In genomic region chr4:122786296-122786695, GRCh38 we compare ENCODE assay signal across 1 cellular context.
TF ChIP-seq lines count a peak whose summit lies in the region.
"Not testable (repeated sequence)": the region's sequence is repeated elsewhere in the genome, so short reads cannot be mapped to it uniquely, and the experiment has no call there.

No MANE protein-coding gene starts in this region.

TF ChIP-seq in K562, 482 proteins besides CTCF, POLR2A, EP300 and RAD21:
- TF ChIP-seq ATF3 (IDR thresholded peaks at IDR 0.05) = peak; percentile 72
- TF ChIP-seq ATF3 (CRISPR knock-in tag; conservative IDR thresholded peaks at IDR 0.05) = not testable (repeated sequence)
- peak; percentile 36; the same call in 1 of the 2 replicates for TF ChIP-seq ARID1B (IDR thresholded peaks at IDR 0.05)
- peak; percentile 57 to 62; a peak in 3 of 4 replicates for TF ChIP-seq TRIM24 (IDR thresholded peaks at IDR 0.05)
- TF ChIP-seq ZEB2 (IDR thresholded peaks at IDR 0.05) = peak; percentile 92
